ENCODE assay signal across 8 cellular contexts in the genomic region with DNA sequence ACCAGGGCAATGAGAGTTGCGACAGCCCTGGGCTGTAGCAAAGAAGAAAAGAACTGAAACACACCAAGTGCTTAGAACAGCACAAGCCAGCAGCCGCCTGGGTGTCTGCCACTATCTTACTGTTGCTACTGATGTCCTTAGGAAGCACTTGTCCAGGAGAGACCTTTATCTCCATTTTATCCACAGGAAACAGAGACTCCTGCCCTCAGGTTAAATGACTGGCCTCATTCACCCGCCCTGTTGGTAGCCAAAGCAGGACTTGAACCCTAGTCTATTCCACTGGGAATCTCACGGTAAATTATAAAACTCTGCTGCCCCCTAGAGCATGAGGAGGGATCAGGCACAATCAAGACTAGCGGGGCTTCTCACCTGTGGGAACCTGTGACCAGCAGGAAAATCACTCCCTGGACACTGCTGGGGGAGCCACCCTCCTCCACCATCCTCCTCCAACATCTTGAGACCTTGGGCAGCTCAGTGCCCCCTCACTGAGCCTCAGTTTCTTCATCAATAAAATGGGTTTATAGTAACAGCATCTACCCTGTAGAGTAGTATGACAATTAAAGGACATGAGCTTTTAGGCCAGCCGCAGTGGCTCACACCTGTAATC. TPM values are rescaled to one million over a fixed set of nuclear protein-coding genes. Genes with fewer than 3 reads are reported as not detected.
A peak's percentile ranks its signal among the peaks of the same experiment; 100 is the strongest.
DNase-seq lines count a peak whose midpoint lies in the region; FAIRE-seq and TF ChIP-seq lines count a peak whose summit lies in the region.

No MANE protein-coding gene starts in this region.

- intact Hi-C loops in ascending aorta (cut with DNase I) (loop anchor here (10.0 kb wide), 1 partner anchor 95 kb away; no protein-coding TSS in a partner anchor), uterus (cut with DNase I; ENCODE audit: low total_unique reads) (loop anchor here (10.0 kb wide), 1 partner anchor 95 kb away; no protein-coding TSS in a partner anchor)

- H3K27me3 ChIP-seq in ascending aorta: no peaks in the 10 kb centered on the region
- H3K27me3 ChIP-seq in kidney epithelial cell (ENCODE audit: control insufficient read depth, insufficient read depth, low read length): no peaks in the 10 kb centered on the region
- H3K27me3 ChIP-seq in uterus: no peaks in the 10 kb centered on the region

- peak; percentile 26 for DNase-seq in CD1c-positive myeloid dendritic cell (ENCODE audit: extremely low spot score)
- DNase-seq in GM19239 (ENCODE audit: insufficient read length, low spot score): peak; percentile 46
- peak; percentile 29 for DNase-seq in NCI-H748 treated with DMSO at 0.1 percent for 48 hours (lab: John Stamatoyannopoulos, UW)
- no peak for DNase-seq in ascending aorta (ENCODE audit: low spot score in 2 of 2)
- no peak for DNase-seq in kidney epithelial cell (ENCODE audit: low read depth)
- DNase-seq in uterus: no peak
- no peak for DNase-seq in NOMO-1 treated with dmso at 0.1 percent for 144 hours (lab: John Stamatoyannopoulos, UW; ENCODE audit: unreplicated experiment)
- DNase-seq in SKM-1 (lab: John Stamatoyannopoulos, UW; ENCODE audit: unreplicated experiment): no peak

- no peak for TF ChIP-seq POLR2A in uterus (IDR thresholded peaks at IDR 0.05)

- H3K4me3 ChIP-seq in ascending aorta: no peak overlapping the region
- H3K4me3 ChIP-seq in kidney epithelial cell (ENCODE audit: low read depth, low read length): no peak overlapping the region
- no peak overlapping the region for H3K4me3 ChIP-seq in uterus

- H3K36me3 ChIP-seq in ascending aorta (no peaks in the 10 kb centered on the region), kidney epithelial cell (ENCODE audit: control insufficient read depth, insufficient read depth, low read length) (no peaks in the 10 kb centered on the region), uterus (no peaks in the 10 kb centered on the region)

- TF ChIP-seq CTCF in ascending aorta (IDR thresholded peaks at IDR 0.05) (peak; percentile 36 to 54 (median 40)), kidney epithelial cell (IDR thresholded peaks at IDR 0.05; ENCODE audit: insufficient read depth, low read length, poor library complexity, severe bottlenecking) (peak; percentile 75), uterus (IDR thresholded peaks at IDR 0.05) (peak; percentile 38 to 57 (median 46))

- H3K9me3 ChIP-seq in ascending aorta (no peaks in the 10 kb centered on the region), uterus (no peaks in the 10 kb centered on the region)

- H3K4me1 ChIP-seq in ascending aorta (peaks cover 0 to 2% of the 10 kb centered on the region in 2 donors), uterus (no peaks in the 10 kb centered on the region)

- H3K27ac ChIP-seq in ascending aorta (no peak overlapping the region), uterus (no peak overlapping the region)

- FAIRE-seq in GM19239 (lab: Jason Lieb, UNC): peak; percentile 72

RNA-seq across cellular contexts. Expression of a gene that starts 20.5 kb away (rescaled TPM):
- total RNA-seq in ascending aorta: 20.8 TPM
- total RNA-seq in kidney epithelial cell: 2.7 and 3.8 TPM in 2 replicates
- 10 to 100 TPM in 1 of 4 donors, 1 to 10 TPM in 2, under 1 TPM in 1; 0.77 to 29.4 (median 8.0) TPM for total RNA-seq in uterus

Comparison
In these comparisons a context has a peak if more than half of its experiments do, and no peak if none do; other contexts are left out.
1. DNase-seq: peak in CD1c-positive myeloid dendritic cell (single experiment), GM19239 (single experiment) and NCI-H748 treated with DMSO at 0.1 percent for 48 hours (single experiment); none in ascending aorta (0 of 2), kidney epithelial cell (single experiment), uterus (0 of 2), NOMO-1 treated with dmso at 0.1 percent for 144 hours (single experiment) and SKM-1 (single experiment).
2. Peak in every context shown above with its lines, with median percentiles within 50 percentile points of each other: CTCF ChIP-seq.